Comparison of ENCODE assay signal across 15 cellular contexts in genomic region chr4:39255266-39255665, GRCh38.
DNase-seq lines count a peak whose midpoint lies in the region; ATAC-seq, FAIRE-seq and TF ChIP-seq lines count a peak whose summit lies in the region.
"Had no signal": no experiment of that assay in that cellular context is flagged by ENCODE, and none has a peak within 500 bp of the region (broad histone marks: within the 10 kb centered on the region; RNA-seq: fewer than 3 reads in every experiment).

No MANE protein-coding gene starts in this region.

- H3K27ac ChIP-seq in K562 (ENCODE audit: extremely low read depth, low read depth, low read length), result no peak overlapping the region
- H3K27ac ChIP-seq in mesenchymal stem cell (ENCODE audit: low read length, poor library complexity, severe bottlenecking), result peak overlapping the region; percentile 71
- H3K27ac ChIP-seq: heart left ventricle, HL-60, testis had no signal

- H3K4me3 ChIP-seq in LNCaP clone FGC (ENCODE audit: low read depth, low read length) (no peak overlapping the region), K562 (no peak overlapping the region), mesenchymal stem cell (ENCODE audit: insufficient read depth in 1 of 2, low read depth in 1 of 2, low read length in 2 of 2) (no peak overlapping the region)
- H3K4me3 ChIP-seq: heart left ventricle, testis had no signal

- H3K36me3 ChIP-seq in K562 (ENCODE audit: control insufficient read depth, insufficient read depth, low read length) (no peaks in the 10 kb centered on the region), mesenchymal stem cell (ENCODE audit: control insufficient read depth in 1 of 2, insufficient read depth in 2 of 2, low read depth in 1 of 2, low read length in 2 of 2) (peaks cover 3 to 55% of the 10 kb centered on the region in 2 experiments)

- H4K8ac ChIP-seq in mesenchymal stem cell (ENCODE audit: low read length), result no peak overlapping the region

- TF ChIP-seq EP300 in K562 (IDR thresholded peaks at IDR 0.05; ENCODE audit: low read length), result no peak

- no peaks in the 10 kb centered on the region for H3K79me1 ChIP-seq in mesenchymal stem cell (replicated peaks; ENCODE audit: low read length, poor library complexity, severe bottlenecking)

- H3K18ac ChIP-seq in mesenchymal stem cell (ENCODE audit: low read depth in 1 of 2, low read length in 2 of 2), result no peak overlapping the region

- no peak overlapping the region for H2BK5ac ChIP-seq in mesenchymal stem cell (ENCODE audit: low read depth, low read length, poor library complexity, severe bottlenecking)

- no peak overlapping the region for H2BK15ac ChIP-seq in mesenchymal stem cell (ENCODE audit: low read depth, poor library complexity, severe bottlenecking)

- H3K9me3 ChIP-seq in K562 (replicated peaks; ENCODE audit: control insufficient read depth, insufficient read depth, low read depth, low read length) (no peaks in the 10 kb centered on the region), mesenchymal stem cell (ENCODE audit: control insufficient read depth, low read length) (no peaks in the 10 kb centered on the region)
- H3K9me3 ChIP-seq: Caco-2, heart left ventricle, testis had no signal

- CTCF ChIA-PET in K562 (lab: Yijun Ruan, JAX; ENCODE audit: low intra/inter-chr PET ratio), result no interaction called here
- CTCF ChIA-PET in activated CD4-positive, alpha-beta memory T cell treated with anti-CD3 and anti-CD28 coated beads for 36 hours (lab: Charles Lee), result interaction anchor here (0.8 kb wide), 1 partner anchor 21 kb away, joined by 3 read pairs; no protein-coding TSS in a partner anchor

- H2AK5ac ChIP-seq in mesenchymal stem cell (ENCODE audit: low read length, severe bottlenecking), result no peak overlapping the region

- H3K27me3 ChIP-seq in K562 (ENCODE audit: control insufficient read depth in 2 of 2, insufficient read depth in 2 of 2, low read length in 2 of 2) (no peaks in the 10 kb centered on the region), mesenchymal stem cell (ENCODE audit: control insufficient read depth in 1 of 2, insufficient read depth in 1 of 2, low read length in 2 of 2) (no peaks in the 10 kb centered on the region)
- H3K27me3 ChIP-seq: heart left ventricle, testis had no signal

- FAIRE-seq in D721Med (lab: Jason Lieb, UNC) (no peak), K562 (lab: Jason Lieb, UNC) (peak; percentile 67), frontal cortex (lab: Jason Lieb, UNC) (no peak)

- POLR2A ChIA-PET in K562 (lab: Yijun Ruan, JAX), result no interaction called here
- POLR2A ChIA-PET in activated CD4-positive, alpha-beta memory T cell treated with anti-CD3 and anti-CD28 coated beads for 36 hours (lab: Charles Lee), result no interaction called here

- H3K27ac Mint-ChIP-seq in activated CD4-positive, alpha-beta memory T cell treated with anti-CD3 and anti-CD28 coated beads for 36 hours, result no peak overlapping the region
- H3K27ac Mint-ChIP-seq: activated CD8-positive, alpha-beta T cell treated with anti-CD3 and anti-CD28 coated beads for 36 hours had no signal

- no peaks in the 10 kb centered on the region for H3K4me1 ChIP-seq in K562 (replicated peaks in 1 of 2; ENCODE audit: control insufficient read depth in 2 of 2, insufficient read depth in 2 of 2, low read length in 2 of 2)
- peaks cover 3% of the 10 kb centered on the region for H3K4me1 ChIP-seq in mesenchymal stem cell (ENCODE audit: control insufficient read depth, insufficient read depth, low read depth, low read length)
- H3K4me1 ChIP-seq: Caco-2, heart left ventricle, testis had no signal

- H3K4me2 ChIP-seq in K562 (ENCODE audit: insufficient read depth, low read length), result no peak overlapping the region
- H3K4me2 ChIP-seq in mesenchymal stem cell (ENCODE audit: low read length, poor library complexity, severe bottlenecking), result no peak overlapping the region

- ATAC-seq in K562 (peak; percentile 81), HG02885 (IDR thresholded peaks at IDR 0.05; ENCODE audit: poor library complexity, unreplicated experiment) (no peak), HG03039 (IDR thresholded peaks at IDR 0.05; ENCODE audit: unreplicated experiment) (no peak)
- ATAC-seq: activated CD8-positive, alpha-beta T cell treated with anti-CD3 and anti-CD28 coated beads for 36 hours; heart left ventricle had no signal

- TF ChIP-seq POLR2A in K562 (conservative IDR thresholded peaks at IDR 0.05), result no peak

- peaks cover 7% of the 10 kb centered on the region for H3K36me3 Mint-ChIP-seq in activated CD4-positive, alpha-beta memory T cell treated with anti-CD3 and anti-CD28 coated beads for 36 hours

- H4K20me1 ChIP-seq in K562 (replicated peaks; ENCODE audit: control insufficient read depth, insufficient read depth, low read length), result no peaks in the 10 kb centered on the region

- DNase-seq in D721Med (ENCODE audit: insufficient read length, low spot score) (no peak), LNCaP clone FGC (ENCODE audit: low read depth) (no peak), K562 (ENCODE audit: extremely low read depth in 1 of 4, low spot score in 3 of 4) (peak; percentile 14 to 21 (median 16)), mesenchymal stem cell (peak; percentile 25), frontal cortex (ENCODE audit: low spot score in 2 of 2) (no peak)
- DNase-seq in activated CD4-positive, alpha-beta memory T cell treated with anti-CD3 and anti-CD28 coated beads for 36 hours, result no peak
- DNase-seq: activated CD8-positive, alpha-beta T cell treated with anti-CD3 and anti-CD28 coated beads for 36 hours; Caco-2; heart left ventricle; naive B cell; NCI-H2107; testis had no signal

- TF ChIP-seq CTCF in D721Med (IDR thresholded peaks at IDR 0.05; ENCODE audit: insufficient read depth, missing control alignments) (peak; percentile 10), LNCaP clone FGC (IDR thresholded peaks at IDR 0.05; ENCODE audit: control insufficient read depth, extremely low read depth, insufficient read depth) (peak; percentile 16; the same call in 1 of the 2 replicates), K562 (IDR thresholded peaks at IDR 0.05 in 2 of 3, conservative IDR thresholded peaks at IDR 0.05 in 1 of 3; ENCODE audit: insufficient read depth in 2 of 3, low read depth in 1 of 3, low read length in 3 of 3) (peak in 2 of 3 experiments; percentile 38 to 43; a peak in 3 of 6 replicates)

- H3K27me3 Mint-ChIP-seq in activated CD4-positive, alpha-beta memory T cell treated with anti-CD3 and anti-CD28 coated beads for 36 hours, result no peaks in the 10 kb centered on the region
- H3K27me3 Mint-ChIP-seq: activated CD8-positive, alpha-beta T cell treated with anti-CD3 and anti-CD28 coated beads for 36 hours; naive B cell had no signal

- no peak overlapping the region for H2BK120ac ChIP-seq in mesenchymal stem cell (ENCODE audit: low read depth, low read length)

- peaks cover 5% of the 10 kb centered on the region for H3K9me3 Mint-ChIP-seq in activated CD4-positive, alpha-beta memory T cell treated with anti-CD3 and anti-CD28 coated beads for 36 hours

- 45% methylated on average over 2 of the region's 2 CpGs for WGBS in K562 (ENCODE audit: insufficient coverage, low coverage, missing lambda C conversion rate)
- WGBS in mesenchymal stem cell, result 35% methylated on average over 2 of the region's 2 CpGs

- TF ChIP-seq RAD21 in K562 (CRISPR knock-in tag; conservative IDR thresholded peaks at IDR 0.05 in 1 of 2, IDR thresholded peaks at IDR 0.05 in 1 of 2), result peak in 1 of 2 experiments; percentile 46; a peak in 3 of 4 replicates

- no peaks in the 10 kb centered on the region for H3K9me1 ChIP-seq in K562 (ENCODE audit: control insufficient read depth, insufficient read depth, low read length)

- no TSS peak for BruUV-seq in K562 (replicated peaks; lab: Mats Ljungman, UMichigan)

- H3K14ac ChIP-seq in mesenchymal stem cell (ENCODE audit: low read length in 2 of 2), result no peak overlapping the region

- intact Hi-C loops in K562 (cut with micrococcal nuclease), result no loop called here
- intact Hi-C loops in activated CD4-positive, alpha-beta memory T cell treated with anti-CD3 and anti-CD28 coated beads for 36 hours (cut with micrococcal nuclease), result no loop called here

- no peak overlapping the region for H3K23ac ChIP-seq in mesenchymal stem cell (ENCODE audit: low read length in 2 of 2)

- no peak overlapping the region for H3K4ac ChIP-seq in mesenchymal stem cell (ENCODE audit: low read depth in 1 of 2, low read length in 2 of 2)

- H3K4me3 Mint-ChIP-seq in activated CD4-positive, alpha-beta memory T cell treated with anti-CD3 and anti-CD28 coated beads for 36 hours, result no peak overlapping the region
- H3K4me3 Mint-ChIP-seq: activated CD8-positive, alpha-beta T cell treated with anti-CD3 and anti-CD28 coated beads for 36 hours; naive B cell had no signal

- no peak overlapping the region for H4K91ac ChIP-seq in mesenchymal stem cell (ENCODE audit: low read length)

- in situ Hi-C loops in K562 (cut with MboI), result no loop called here

- H3K79me2 ChIP-seq in K562 (ENCODE audit: control insufficient read depth, insufficient read depth, low read length), result no peaks in the 10 kb centered on the region

- H2AFZ ChIP-seq in K562 (ENCODE audit: low read depth, low read length) (0 out of 2 replicates have a peak overlapping the region, but pooled peaks have one; percentile 2), mesenchymal stem cell (ENCODE audit: low read depth, low read length) (no peak overlapping the region)

- H2BK12ac ChIP-seq in mesenchymal stem cell (ENCODE audit: low read length in 2 of 2), result no peak overlapping the region

- no peaks in the 10 kb centered on the region for H3K4me1 Mint-ChIP-seq in activated CD4-positive, alpha-beta memory T cell treated with anti-CD3 and anti-CD28 coated beads for 36 hours (ENCODE audit: low read depth)
- H3K4me1 Mint-ChIP-seq: naive B cell had no signal

- H3K9ac ChIP-seq in K562 (ENCODE audit: insufficient read depth in 1 of 2, low read depth in 2 of 2, low read length in 2 of 2) (no peak overlapping the region), mesenchymal stem cell (ENCODE audit: low read length) (no peak overlapping the region)

TF ChIP-seq in K562, 482 proteins besides CTCF, POLR2A, EP300 and RAD21 (continues in another document):
- TF ChIP-seq FOXA3 (CRISPR knock-in tag; conservative IDR thresholded peaks at IDR 0.05 in 1 of 2, IDR thresholded peaks at IDR 0.05 in 1 of 2), result peak in 1 of 2 experiments; percentile 30; a peak in 1 of 4 replicates
- TF ChIP-seq CC2D1A (IDR thresholded peaks at IDR 0.05), result no peak
- TF ChIP-seq NFE2 (IDR thresholded peaks at IDR 0.05; ENCODE audit: low read depth), result no peak
- TF ChIP-seq TCF7L2 (IDR thresholded peaks at IDR 0.05; ENCODE audit: low read depth, low read length), result no peak
- no peak for TF ChIP-seq TRIM28 (IDR thresholded peaks at IDR 0.05)

Comparison
In these comparisons a context has a peak if more than half of its experiments do, and no peak if none do; other contexts are left out.
1. DNase-seq: peak in K562 (4 of 4) and mesenchymal stem cell (single experiment); none in D721Med (single experiment), LNCaP clone FGC (single experiment), activated CD4-positive, alpha-beta memory T cell treated with anti-CD3 and anti-CD28 coated beads for 36 hours (single experiment) and frontal cortex (0 of 2).
2. Peak in every context shown above with its lines, with median percentiles within 50 percentile points of each other: CTCF ChIP-seq.